Comparison of ENCODE assay signal across 15 cellular contexts in the genomic region with DNA sequence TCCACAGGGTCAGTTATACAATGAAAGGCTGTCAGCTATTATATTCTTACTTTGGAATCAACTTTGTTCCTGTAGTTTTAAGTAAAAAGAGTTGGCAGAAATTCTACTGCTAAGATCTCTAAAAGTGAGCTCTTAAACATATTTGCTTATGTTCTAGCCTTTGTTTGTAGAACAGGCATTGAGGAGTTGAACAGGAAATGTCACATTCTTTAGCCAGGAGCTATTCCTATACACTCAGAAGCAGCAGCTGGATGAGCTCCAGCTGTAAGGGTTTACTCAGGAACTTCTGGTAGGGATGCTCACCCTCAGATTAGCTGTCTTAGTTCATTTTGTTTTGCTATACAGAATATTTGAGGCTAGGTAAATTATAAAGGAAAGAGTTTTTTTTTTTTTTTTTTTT. TPM values are rescaled to one million over a fixed set of nuclear protein-coding genes. Genes with fewer than 3 reads are reported as not detected.
DNase-seq lines count a peak whose midpoint lies in the region; ATAC-seq, FAIRE-seq and TF ChIP-seq lines count a peak whose summit lies in the region.
"Had no signal": no experiment of that assay in that cellular context is flagged by ENCODE, and none has a peak within 500 bp of the region (broad histone marks: within the 10 kb centered on the region; RNA-seq: fewer than 3 reads in every experiment).

No MANE protein-coding gene starts in this region.

- H3K9ac ChIP-seq in fibroblast of lung (ENCODE audit: insufficient read depth, low read length): no peak overlapping the region

- no peaks in the 10 kb centered on the region for H3K9me3 ChIP-seq in fibroblast of lung (ENCODE audit: control insufficient read depth, insufficient read depth, low read depth, low read length)

- H3K27ac Mint-ChIP-seq in nephron: peak overlapping the region; percentile 27 to 69 (median 41)
- H3K27ac Mint-ChIP-seq in activated naive CD4-positive, alpha-beta T cell treated with anti-CD3 and anti-CD28 coated beads, Interleukin-2, amount 10 ng/mL, durations not matched to agents 7 days and 5 days: no peak overlapping the region
- H3K27ac Mint-ChIP-seq: activated naive CD8-positive, alpha-beta T cell treated with anti-CD3 and anti-CD28 coated beads, Interleukin-2, amount 50 U/mL, for 24 hours had no signal

- TF ChIP-seq CTCF in fibroblast of lung (conservative IDR thresholded peaks at IDR 0.05 in 1 of 2, IDR thresholded peaks at IDR 0.05 in 1 of 2; ENCODE audit: low read depth in 1 of 2, low read length in 2 of 2) (no peak), nephron (IDR thresholded peaks at IDR 0.05; ENCODE audit: unreplicated experiment in 3 of 3) (no peak)

- H3K27me3 ChIP-seq in fibroblast of lung (ENCODE audit: control insufficient read depth, insufficient read depth, low read length): no peaks in the 10 kb centered on the region

- H3K79me2 ChIP-seq in fibroblast of lung (ENCODE audit: control insufficient read depth, insufficient read depth, low read length): no peaks in the 10 kb centered on the region

- ATAC-seq in sciatic nerve: no peak
- ATAC-seq: activated naive CD8-positive, alpha-beta T cell treated with anti-CD3 and anti-CD28 coated beads, Interleukin-2, amount 50 U/mL, for 24 hours had no signal

- no peaks in the 10 kb centered on the region for H3K36me3 Mint-ChIP-seq in nephron (ENCODE audit: low read depth)
- no peaks in the 10 kb centered on the region for H3K36me3 Mint-ChIP-seq in activated naive CD4-positive, alpha-beta T cell treated with anti-CD3 and anti-CD28 coated beads, Interleukin-2, amount 10 ng/mL, durations not matched to agents 7 days and 5 days

- no peaks in the 10 kb centered on the region for H3K27me3 Mint-ChIP-seq in nephron (ENCODE audit: low read depth)
- no peaks in the 10 kb centered on the region for H3K27me3 Mint-ChIP-seq in activated naive CD4-positive, alpha-beta T cell treated with anti-CD3 and anti-CD28 coated beads, Interleukin-2, amount 10 ng/mL, durations not matched to agents 7 days and 5 days
- H3K27me3 Mint-ChIP-seq: activated naive CD8-positive, alpha-beta T cell treated with anti-CD3 and anti-CD28 coated beads, Interleukin-2, amount 50 U/mL, for 24 hours had no signal

- H4K20me1 ChIP-seq in fibroblast of lung (ENCODE audit: control insufficient read depth, extremely low read depth, insufficient read depth, low read length): no peaks in the 10 kb centered on the region

- no peak overlapping the region for H3K4me2 ChIP-seq in fibroblast of lung (ENCODE audit: extremely low read depth, insufficient read depth, low read length)

- H3K4me3 Mint-ChIP-seq in nephron: no peak overlapping the region
- H3K4me3 Mint-ChIP-seq in activated naive CD4-positive, alpha-beta T cell treated with anti-CD3 and anti-CD28 coated beads, Interleukin-2, amount 10 ng/mL, durations not matched to agents 7 days and 5 days: no peak overlapping the region
- H3K4me3 Mint-ChIP-seq: activated naive CD8-positive, alpha-beta T cell treated with anti-CD3 and anti-CD28 coated beads, Interleukin-2, amount 50 U/mL, for 24 hours had no signal

- H3K36me3 ChIP-seq in fibroblast of lung (ENCODE audit: control insufficient read depth, insufficient read depth, low read length): no peaks in the 10 kb centered on the region

- DNase-seq in DMS53 (lab: John Stamatoyannopoulos, UW) (peak; percentile 97), NCI-H345 treated with DMSO at 0.1 percent for 48 hours (lab: John Stamatoyannopoulos, UW; ENCODE audit: unreplicated experiment) (peak; percentile 24), fibroblast of lung (ENCODE audit: low read depth in 2 of 2) (peak; percentile 15 to 44), GM12891 (ENCODE audit: insufficient read length, low spot score) (no peak), RKO (ENCODE audit: low spot score) (no peak), sciatic nerve (ENCODE audit: low spot score) (no peak)
- DNase-seq in activated naive CD4-positive, alpha-beta T cell treated with anti-CD3 and anti-CD28 coated beads, Interleukin-2, amount 10 ng/mL, durations not matched to agents 7 days and 5 days: no peak
- DNase-seq: activated CD4-positive, alpha-beta T cell treated with anti-CD3 and anti-CD28 coated beads, Interleukin-2, amount 50 U/mL, for 4 hours; activated naive CD8-positive, alpha-beta T cell treated with anti-CD3 and anti-CD28 coated beads, Interleukin-2, amount 50 U/mL, for 24 hours; NCI-H187 treated with DMSO at 0.1 percent for 48 hours had no signal

- no peak overlapping the region for H3K27ac ChIP-seq in fibroblast of lung (ENCODE audit: insufficient read depth, low read length)

- intact Hi-C loops in sciatic nerve (cut with DNase I): no loop called here

- TF ChIP-seq POLR2A in GM12891 (IDR thresholded peaks at IDR 0.05; ENCODE audit: low read depth, low read length): no peak

- no peak for FAIRE-seq in GM12891 (lab: Jason Lieb, UNC)

- H3K9me3 Mint-ChIP-seq in nephron: peaks cover 5% of the 10 kb centered on the region
- H3K9me3 Mint-ChIP-seq in activated naive CD4-positive, alpha-beta T cell treated with anti-CD3 and anti-CD28 coated beads, Interleukin-2, amount 10 ng/mL, durations not matched to agents 7 days and 5 days: no peaks in the 10 kb centered on the region
- H3K9me3 Mint-ChIP-seq: activated naive CD8-positive, alpha-beta T cell treated with anti-CD3 and anti-CD28 coated beads, Interleukin-2, amount 50 U/mL, for 24 hours had no signal

- peaks cover 6% of the 10 kb centered on the region for H3K4me1 Mint-ChIP-seq in nephron
- no peaks in the 10 kb centered on the region for H3K4me1 Mint-ChIP-seq in activated naive CD4-positive, alpha-beta T cell treated with anti-CD3 and anti-CD28 coated beads, Interleukin-2, amount 10 ng/mL, durations not matched to agents 7 days and 5 days
- H3K4me1 Mint-ChIP-seq: activated naive CD8-positive, alpha-beta T cell treated with anti-CD3 and anti-CD28 coated beads, Interleukin-2, amount 50 U/mL, for 24 hours had no signal

- no peaks in the 10 kb centered on the region for H3K4me1 ChIP-seq in fibroblast of lung (ENCODE audit: control insufficient read depth, extremely low read depth, insufficient read depth, low read length)

- CTCF ChIA-PET in activated naive CD4-positive, alpha-beta T cell treated with anti-CD3 and anti-CD28 coated beads, Interleukin-2, amount 10 ng/mL, durations not matched to agents 7 days and 5 days (lab: Charles Lee): interaction anchor here (0.7 kb wide), 1 partner anchor 528 kb away, joined by 3 read pairs; no protein-coding TSS in a partner anchor

- no peak overlapping the region for H2AFZ ChIP-seq in fibroblast of lung (ENCODE audit: low read length)

- H3K4me3 ChIP-seq in fibroblast of lung (replicated peaks in 1 of 4; ENCODE audit: control extremely low read depth in 1 of 4, insufficient read depth in 1 of 4, low read depth in 3 of 4, low read length in 4 of 4): no peak overlapping the region

TF ChIP-seq in GM12891, 5 proteins besides CTCF, POLR2A, EP300 and RAD21:
- TF ChIP-seq PAX5 (IDR thresholded peaks at IDR 0.05; ENCODE audit: insufficient read depth, low read length, severe bottlenecking) (no peak), SPI1 (IDR thresholded peaks at IDR 0.05; ENCODE audit: low read depth, low read length) (no peak), POLR2AphosphoS5 (IDR thresholded peaks at IDR 0.05; ENCODE audit: low read depth, low read length) (no peak), TAF1 (IDR thresholded peaks at IDR 0.05; ENCODE audit: low read depth, low read length) (no peak), POU2F2 (IDR thresholded peaks at IDR 0.05; ENCODE audit: low read depth, low read length) (no peak)

RNA-seq across cellular contexts. Expression of a gene that starts 22.4 kb away (rescaled TPM):
- not detected in 2 replicates for total RNA-seq in fibroblast of lung
- polyA plus RNA-seq in fibroblast of lung: not detected in 2 replicates
- not detected in 2 replicates for polyA plus RNA-seq in fibroblast of lung (2012)
- polyA minus RNA-seq in fibroblast of lung (ENCODE audit: low replicate concordance): not detected in 2 replicates
- not detected for polyA plus RNA-seq in GM12891 (2012; ENCODE audit: low read depth, missing spikeins)
- total RNA-seq in sciatic nerve: not detected
- total RNA-seq: epithelial cell of proximal tubule, mesenteric fat pad, SK-MEL-5 had no signal
- polyA plus RNA-seq: BJ had no signal

RNA-seq across cellular contexts. Expression of a gene that starts 56.9 kb away (rescaled TPM):
- total RNA-seq in fibroblast of lung (not detected in 2 replicates), sciatic nerve (not detected)
- polyA plus RNA-seq in fibroblast of lung: not detected in 2 replicates
- polyA plus RNA-seq in fibroblast of lung (2012): not detected in 2 replicates
- not detected in 2 replicates for polyA minus RNA-seq in fibroblast of lung (ENCODE audit: low replicate concordance)
- polyA plus RNA-seq in GM12891 (2012; ENCODE audit: low read depth, missing spikeins): not detected
- total RNA-seq: epithelial cell of proximal tubule, mesenteric fat pad, SK-MEL-5 had no signal
- polyA plus RNA-seq: BJ had no signal

Comparison
In these comparisons a context has a peak if more than half of its experiments do, and no peak if none do; other contexts are left out.
1. DNase-seq: peak in DMS53 (single experiment), NCI-H345 treated with DMSO at 0.1 percent for 48 hours (single experiment) and fibroblast of lung (2 of 2); none in GM12891 (single experiment), RKO (single experiment), activated naive CD4-positive, alpha-beta T cell treated with anti-CD3 and anti-CD28 coated beads, Interleukin-2, amount 10 ng/mL, durations not matched to agents 7 days and 5 days (single experiment) and sciatic nerve (single experiment).